13 cellular contexts compared by ENCODE assay signal in the genomic region with DNA sequence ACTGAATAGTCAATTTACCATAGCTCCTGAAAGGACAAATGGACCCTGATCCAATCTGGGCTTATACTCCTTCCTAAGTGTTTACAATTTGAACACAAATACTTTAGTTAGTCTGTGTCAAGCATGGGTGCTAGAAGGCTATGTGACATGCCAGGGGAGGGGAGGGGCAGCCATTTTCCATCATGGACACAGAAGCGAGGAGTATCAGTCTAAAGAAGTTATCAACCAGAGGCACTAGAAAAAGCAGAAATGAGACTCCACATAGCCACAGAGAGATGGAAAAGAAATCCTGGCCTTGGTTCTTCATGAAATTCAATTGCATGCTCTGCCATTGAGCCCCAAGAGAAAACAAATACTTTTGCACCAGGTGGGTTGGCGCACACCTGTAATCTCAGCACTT.
"Had no signal": no experiment of that assay in that cellular context is flagged by ENCODE, and none has a peak within 500 bp of the region (broad histone marks: within the 10 kb centered on the region; RNA-seq: fewer than 3 reads in every experiment).

No MANE protein-coding gene starts in this region.

- H3K27ac ChIP-seq: coronary artery, heart left ventricle, left lung, VCaP had no signal

- H3K9me3 ChIP-seq: heart left ventricle, left lung had no signal

- H3K36me3 Mint-ChIP-seq: T-cell had no signal

- H3K9me3 Mint-ChIP-seq: activated T-helper 1 cell treated with anti-CD3 and anti-CD28 coated beads, Interleukin-12 subunit alpha, Interleukin-12 subunit beta, Interleukin-2, Interleukin-4 antibody, amounts not matched to agents 30 ng/mL and 10 ng/mL and 1 ng/mL, durations not matched to agents 14 hours and 24 hours and 36 hours; T-cell had no signal

- H3K4me1 Mint-ChIP-seq: activated CD4-positive, alpha-beta T cell treated with anti-CD3 and anti-CD28 coated beads for 36 hours had no signal

- ATAC-seq: activated CD4-positive, alpha-beta T cell treated with anti-CD3 and anti-CD28 coated beads for 36 hours; heart left ventricle; T-cell had no signal

- H3K4me3 ChIP-seq: coronary artery, heart left ventricle, left lung had no signal

- H3K36me3 ChIP-seq: heart left ventricle, left lung had no signal

- H3K27ac Mint-ChIP-seq: activated CD4-positive, alpha-beta T cell treated with anti-CD3 and anti-CD28 coated beads for 36 hours; activated T-helper 1 cell treated with anti-CD3 and anti-CD28 coated beads, Interleukin-12 subunit alpha, Interleukin-12 subunit beta, Interleukin-2, Interleukin-4 antibody, amounts not matched to agents 30 ng/mL and 10 ng/mL and 1 ng/mL, durations not matched to agents 14 hours and 24 hours and 36 hours; T-cell had no signal

- FAIRE-seq: frontal cortex, islet of Langerhans had no signal

- DNase-seq: activated CD4-positive, alpha-beta T cell treated with anti-CD3 and anti-CD28 coated beads for 36 hours; activated naive CD4-positive, alpha-beta T cell treated with Interleukin-2 at 50 U/mL for 16 hours; caudate nucleus; effector CD8-positive, alpha-beta T cell; heart left ventricle; left lung; retina; T-cell had no signal

- H3K27me3 ChIP-seq: heart left ventricle, left lung had no signal

- H3K4me3 Mint-ChIP-seq: activated CD4-positive, alpha-beta T cell treated with anti-CD3 and anti-CD28 coated beads for 36 hours; activated T-helper 1 cell treated with anti-CD3 and anti-CD28 coated beads, Interleukin-12 subunit alpha, Interleukin-12 subunit beta, Interleukin-2, Interleukin-4 antibody, amounts not matched to agents 30 ng/mL and 10 ng/mL and 1 ng/mL, durations not matched to agents 14 hours and 24 hours and 36 hours; T-cell had no signal
